Comparison of ENCODE assay signal across 1 cellular context in the genomic region with DNA sequence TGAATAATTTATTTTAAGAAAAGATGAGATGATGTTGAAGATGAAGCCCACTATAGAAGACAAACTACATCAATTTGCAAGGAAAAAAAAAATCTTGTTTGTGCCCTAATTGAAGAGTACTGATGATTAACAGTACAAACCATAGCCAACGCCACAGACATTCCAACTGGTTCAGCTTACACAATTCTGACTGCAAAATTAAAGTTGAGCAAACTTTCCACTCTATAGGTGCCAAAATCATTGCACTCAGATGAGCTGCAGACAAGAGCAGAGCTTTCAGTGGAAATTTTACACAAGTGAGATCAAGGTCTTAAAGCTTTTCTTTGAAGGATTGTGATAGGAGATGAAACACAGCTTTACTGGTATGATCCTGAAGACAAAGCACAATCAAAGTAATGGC.
TF ChIP-seq lines count a peak whose summit lies in the region.

No MANE protein-coding gene starts in this region.

TF ChIP-seq in WTC11, 78 proteins besides CTCF, POLR2A, EP300 and RAD21 (continued from another document):
- TF ChIP-seq, protein P1, sequence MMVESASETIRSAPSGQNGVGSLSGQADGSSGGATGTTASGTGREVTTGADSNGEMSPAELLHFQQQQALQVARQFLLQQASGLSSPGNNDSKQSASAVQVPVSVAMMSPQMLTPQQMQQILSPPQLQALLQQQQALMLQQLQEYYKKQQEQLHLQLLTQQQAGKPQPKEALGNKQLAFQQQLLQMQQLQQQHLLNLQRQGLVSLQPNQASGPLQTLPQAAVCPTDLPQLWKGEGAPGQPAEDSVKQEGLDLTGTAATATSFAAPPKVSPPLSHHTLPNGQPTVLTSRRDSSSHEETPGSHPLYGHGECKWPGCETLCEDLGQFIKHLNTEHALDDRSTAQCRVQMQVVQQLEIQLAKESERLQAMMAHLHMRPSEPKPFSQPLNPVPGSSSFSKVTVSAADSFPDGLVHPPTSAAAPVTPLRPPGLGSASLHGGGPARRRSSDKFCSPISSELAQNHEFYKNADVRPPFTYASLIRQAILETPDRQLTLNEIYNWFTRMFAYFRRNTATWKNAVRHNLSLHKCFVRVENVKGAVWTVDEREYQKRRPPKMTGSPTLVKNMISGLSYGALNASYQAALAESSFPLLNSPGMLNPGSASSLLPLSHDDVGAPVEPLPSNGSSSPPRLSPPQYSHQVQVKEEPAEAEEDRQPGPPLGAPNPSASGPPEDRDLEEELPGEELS (CRISPR knock-in tag; IDR thresholded peaks at IDR 0.05): no peak
